In the genomic region with DNA sequence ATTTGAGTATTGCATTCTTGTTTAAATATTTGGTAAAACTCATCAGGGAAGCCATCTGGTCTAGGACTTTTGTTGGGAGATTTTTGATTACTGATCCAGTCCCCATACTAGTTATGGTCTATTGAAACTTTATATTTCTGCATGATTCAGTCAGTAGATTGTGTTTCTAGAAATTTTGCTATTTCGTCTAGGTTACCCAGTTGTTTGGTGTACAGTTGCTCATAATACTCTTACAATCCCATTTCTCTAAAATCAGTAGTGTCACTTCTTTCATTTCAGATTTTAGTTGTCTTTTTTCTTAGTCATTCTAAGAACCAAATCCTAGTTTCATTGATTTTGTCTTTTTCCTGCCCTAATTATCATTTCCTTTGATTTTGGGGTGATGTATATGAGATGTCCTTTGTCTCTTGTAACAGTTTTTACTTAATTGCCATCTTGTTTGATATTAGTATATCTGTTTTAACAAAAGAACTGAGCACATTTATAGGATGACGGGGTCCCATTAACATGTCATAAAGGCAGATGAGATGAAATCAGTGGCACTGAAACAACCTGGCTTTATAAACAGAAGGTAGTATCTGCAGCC, we compare ENCODE assay signal across 2 cellular contexts.
TF ChIP-seq lines count a peak whose summit lies in the region.

No MANE protein-coding gene starts in this region.

TF ChIP-seq in K562, 482 proteins besides CTCF, POLR2A, EP300 and RAD21 (continues in another document):
- no peak for TF ChIP-seq ZNF274 (IDR thresholded peaks at IDR 0.05; ENCODE audit: borderline replicate concordance, low read depth, low read length)
- TF ChIP-seq, protein P1, sequence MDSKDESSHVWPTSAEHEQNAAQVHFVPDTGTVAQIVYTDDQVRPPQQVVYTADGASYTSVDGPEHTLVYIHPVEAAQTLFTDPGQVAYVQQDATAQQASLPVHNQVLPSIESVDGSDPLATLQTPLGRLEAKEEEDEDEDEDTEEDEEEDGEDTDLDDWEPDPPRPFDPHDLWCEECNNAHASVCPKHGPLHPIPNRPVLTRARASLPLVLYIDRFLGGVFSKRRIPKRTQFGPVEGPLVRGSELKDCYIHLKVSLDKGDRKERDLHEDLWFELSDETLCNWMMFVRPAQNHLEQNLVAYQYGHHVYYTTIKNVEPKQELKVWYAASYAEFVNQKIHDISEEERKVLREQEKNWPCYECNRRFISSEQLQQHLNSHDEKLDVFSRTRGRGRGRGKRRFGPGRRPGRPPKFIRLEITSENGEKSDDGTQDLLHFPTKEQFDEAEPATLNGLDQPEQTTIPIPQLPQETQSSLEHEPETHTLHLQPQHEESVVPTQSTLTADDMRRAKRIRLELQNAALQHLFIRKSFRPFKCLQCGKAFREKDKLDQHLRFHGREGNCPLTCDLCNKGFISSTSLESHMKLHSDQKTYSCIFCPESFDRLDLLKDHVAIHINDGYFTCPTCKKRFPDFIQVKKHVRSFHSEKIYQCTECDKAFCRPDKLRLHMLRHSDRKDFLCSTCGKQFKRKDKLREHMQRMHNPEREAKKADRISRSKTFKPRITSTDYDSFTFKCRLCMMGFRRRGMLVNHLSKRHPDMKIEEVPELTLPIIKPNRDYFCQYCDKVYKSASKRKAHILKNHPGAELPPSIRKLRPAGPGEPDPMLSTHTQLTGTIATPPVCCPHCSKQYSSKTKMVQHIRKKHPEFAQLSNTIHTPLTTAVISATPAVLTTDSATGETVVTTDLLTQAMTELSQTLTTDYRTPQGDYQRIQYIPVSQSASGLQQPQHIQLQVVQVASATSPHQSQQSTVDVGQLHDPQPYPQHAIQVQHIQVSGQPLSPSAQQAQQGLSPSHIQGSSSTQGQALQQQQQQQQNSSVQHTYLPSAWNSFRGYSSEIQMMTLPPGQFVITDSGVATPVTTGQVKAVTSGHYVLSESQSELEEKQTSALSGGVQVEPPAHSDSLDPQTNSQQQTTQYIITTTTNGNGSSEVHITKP (IDR thresholded peaks at IDR 0.05; ENCODE audit: partially characterized antibody): no peak
- TF ChIP-seq, protein P2, sequence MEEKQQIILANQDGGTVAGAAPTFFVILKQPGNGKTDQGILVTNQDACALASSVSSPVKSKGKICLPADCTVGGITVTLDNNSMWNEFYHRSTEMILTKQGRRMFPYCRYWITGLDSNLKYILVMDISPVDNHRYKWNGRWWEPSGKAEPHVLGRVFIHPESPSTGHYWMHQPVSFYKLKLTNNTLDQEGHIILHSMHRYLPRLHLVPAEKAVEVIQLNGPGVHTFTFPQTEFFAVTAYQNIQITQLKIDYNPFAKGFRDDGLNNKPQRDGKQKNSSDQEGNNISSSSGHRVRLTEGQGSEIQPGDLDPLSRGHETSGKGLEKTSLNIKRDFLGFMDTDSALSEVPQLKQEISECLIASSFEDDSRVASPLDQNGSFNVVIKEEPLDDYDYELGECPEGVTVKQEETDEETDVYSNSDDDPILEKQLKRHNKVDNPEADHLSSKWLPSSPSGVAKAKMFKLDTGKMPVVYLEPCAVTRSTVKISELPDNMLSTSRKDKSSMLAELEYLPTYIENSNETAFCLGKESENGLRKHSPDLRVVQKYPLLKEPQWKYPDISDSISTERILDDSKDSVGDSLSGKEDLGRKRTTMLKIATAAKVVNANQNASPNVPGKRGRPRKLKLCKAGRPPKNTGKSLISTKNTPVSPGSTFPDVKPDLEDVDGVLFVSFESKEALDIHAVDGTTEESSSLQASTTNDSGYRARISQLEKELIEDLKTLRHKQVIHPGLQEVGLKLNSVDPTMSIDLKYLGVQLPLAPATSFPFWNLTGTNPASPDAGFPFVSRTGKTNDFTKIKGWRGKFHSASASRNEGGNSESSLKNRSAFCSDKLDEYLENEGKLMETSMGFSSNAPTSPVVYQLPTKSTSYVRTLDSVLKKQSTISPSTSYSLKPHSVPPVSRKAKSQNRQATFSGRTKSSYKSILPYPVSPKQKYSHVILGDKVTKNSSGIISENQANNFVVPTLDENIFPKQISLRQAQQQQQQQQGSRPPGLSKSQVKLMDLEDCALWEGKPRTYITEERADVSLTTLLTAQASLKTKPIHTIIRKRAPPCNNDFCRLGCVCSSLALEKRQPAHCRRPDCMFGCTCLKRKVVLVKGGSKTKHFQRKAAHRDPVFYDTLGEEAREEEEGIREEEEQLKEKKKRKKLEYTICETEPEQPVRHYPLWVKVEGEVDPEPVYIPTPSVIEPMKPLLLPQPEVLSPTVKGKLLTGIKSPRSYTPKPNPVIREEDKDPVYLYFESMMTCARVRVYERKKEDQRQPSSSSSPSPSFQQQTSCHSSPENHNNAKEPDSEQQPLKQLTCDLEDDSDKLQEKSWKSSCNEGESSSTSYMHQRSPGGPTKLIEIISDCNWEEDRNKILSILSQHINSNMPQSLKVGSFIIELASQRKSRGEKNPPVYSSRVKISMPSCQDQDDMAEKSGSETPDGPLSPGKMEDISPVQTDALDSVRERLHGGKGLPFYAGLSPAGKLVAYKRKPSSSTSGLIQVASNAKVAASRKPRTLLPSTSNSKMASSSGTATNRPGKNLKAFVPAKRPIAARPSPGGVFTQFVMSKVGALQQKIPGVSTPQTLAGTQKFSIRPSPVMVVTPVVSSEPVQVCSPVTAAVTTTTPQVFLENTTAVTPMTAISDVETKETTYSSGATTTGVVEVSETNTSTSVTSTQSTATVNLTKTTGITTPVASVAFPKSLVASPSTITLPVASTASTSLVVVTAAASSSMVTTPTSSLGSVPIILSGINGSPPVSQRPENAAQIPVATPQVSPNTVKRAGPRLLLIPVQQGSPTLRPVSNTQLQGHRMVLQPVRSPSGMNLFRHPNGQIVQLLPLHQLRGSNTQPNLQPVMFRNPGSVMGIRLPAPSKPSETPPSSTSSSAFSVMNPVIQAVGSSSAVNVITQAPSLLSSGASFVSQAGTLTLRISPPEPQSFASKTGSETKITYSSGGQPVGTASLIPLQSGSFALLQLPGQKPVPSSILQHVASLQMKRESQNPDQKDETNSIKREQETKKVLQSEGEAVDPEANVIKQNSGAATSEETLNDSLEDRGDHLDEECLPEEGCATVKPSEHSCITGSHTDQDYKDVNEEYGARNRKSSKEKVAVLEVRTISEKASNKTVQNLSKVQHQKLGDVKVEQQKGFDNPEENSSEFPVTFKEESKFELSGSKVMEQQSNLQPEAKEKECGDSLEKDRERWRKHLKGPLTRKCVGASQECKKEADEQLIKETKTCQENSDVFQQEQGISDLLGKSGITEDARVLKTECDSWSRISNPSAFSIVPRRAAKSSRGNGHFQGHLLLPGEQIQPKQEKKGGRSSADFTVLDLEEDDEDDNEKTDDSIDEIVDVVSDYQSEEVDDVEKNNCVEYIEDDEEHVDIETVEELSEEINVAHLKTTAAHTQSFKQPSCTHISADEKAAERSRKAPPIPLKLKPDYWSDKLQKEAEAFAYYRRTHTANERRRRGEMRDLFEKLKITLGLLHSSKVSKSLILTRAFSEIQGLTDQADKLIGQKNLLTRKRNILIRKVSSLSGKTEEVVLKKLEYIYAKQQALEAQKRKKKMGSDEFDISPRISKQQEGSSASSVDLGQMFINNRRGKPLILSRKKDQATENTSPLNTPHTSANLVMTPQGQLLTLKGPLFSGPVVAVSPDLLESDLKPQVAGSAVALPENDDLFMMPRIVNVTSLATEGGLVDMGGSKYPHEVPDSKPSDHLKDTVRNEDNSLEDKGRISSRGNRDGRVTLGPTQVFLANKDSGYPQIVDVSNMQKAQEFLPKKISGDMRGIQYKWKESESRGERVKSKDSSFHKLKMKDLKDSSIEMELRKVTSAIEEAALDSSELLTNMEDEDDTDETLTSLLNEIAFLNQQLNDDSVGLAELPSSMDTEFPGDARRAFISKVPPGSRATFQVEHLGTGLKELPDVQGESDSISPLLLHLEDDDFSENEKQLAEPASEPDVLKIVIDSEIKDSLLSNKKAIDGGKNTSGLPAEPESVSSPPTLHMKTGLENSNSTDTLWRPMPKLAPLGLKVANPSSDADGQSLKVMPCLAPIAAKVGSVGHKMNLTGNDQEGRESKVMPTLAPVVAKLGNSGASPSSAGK (IDR thresholded peaks at IDR 0.05): no peak
- no peak for TF ChIP-seq ZNF133 (CRISPR knock-in tag; IDR thresholded peaks at IDR 0.05)
- no peak for TF ChIP-seq PHB (CRISPR knock-in tag; IDR thresholded peaks at IDR 0.05)

TF ChIP-seq in SK-N-SH, 30 proteins besides CTCF, POLR2A, EP300 and RAD21:
- TF ChIP-seq NFIC (IDR thresholded peaks at IDR 0.05; ENCODE audit: borderline replicate concordance) (no peak), TEAD4 (IDR thresholded peaks at IDR 0.05; ENCODE audit: borderline replicate concordance, insufficient read depth) (no peak), TCF12 (IDR thresholded peaks at IDR 0.05) (no peak), EZH2phosphoT487 (IDR thresholded peaks at IDR 0.05; ENCODE audit: borderline replicate concordance, low read depth) (no peak), MXI1 (IDR thresholded peaks at IDR 0.05; ENCODE audit: low read depth, low read length) (no peak), FOXJ3 (CRISPR knock-in tag; IDR thresholded peaks at IDR 0.05) (no peak), GATA2 (CRISPR knock-in tag; IDR thresholded peaks at IDR 0.05) (no peak), RFX5 (IDR thresholded peaks at IDR 0.05; ENCODE audit: low read length) (no peak), JUND (IDR thresholded peaks at IDR 0.05) (no peak), SMC3 (IDR thresholded peaks at IDR 0.05; ENCODE audit: low read depth, low read length) (no peak), GABPA (IDR thresholded peaks at IDR 0.05; ENCODE audit: low read depth) (no peak), RCOR1 (IDR thresholded peaks at IDR 0.05; ENCODE audit: low read length) (no peak), SIN3A (IDR thresholded peaks at IDR 0.05; ENCODE audit: borderline replicate concordance, low read depth, low read length) (no peak), FOXM1 (IDR thresholded peaks at IDR 0.05; ENCODE audit: low read depth) (no peak)
- TF ChIP-seq, protein P3, sequence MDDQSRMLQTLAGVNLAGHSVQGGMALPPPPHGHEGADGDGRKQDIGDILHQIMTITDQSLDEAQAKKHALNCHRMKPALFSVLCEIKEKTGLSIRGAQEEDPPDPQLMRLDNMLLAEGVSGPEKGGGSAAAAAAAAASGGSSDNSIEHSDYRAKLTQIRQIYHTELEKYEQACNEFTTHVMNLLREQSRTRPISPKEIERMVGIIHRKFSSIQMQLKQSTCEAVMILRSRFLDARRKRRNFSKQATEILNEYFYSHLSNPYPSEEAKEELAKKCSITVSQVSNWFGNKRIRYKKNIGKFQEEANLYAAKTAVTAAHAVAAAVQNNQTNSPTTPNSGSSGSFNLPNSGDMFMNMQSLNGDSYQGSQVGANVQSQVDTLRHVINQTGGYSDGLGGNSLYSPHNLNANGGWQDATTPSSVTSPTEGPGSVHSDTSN (IDR thresholded peaks at IDR 0.05): no peak
- TF ChIP-seq, protein P4, sequence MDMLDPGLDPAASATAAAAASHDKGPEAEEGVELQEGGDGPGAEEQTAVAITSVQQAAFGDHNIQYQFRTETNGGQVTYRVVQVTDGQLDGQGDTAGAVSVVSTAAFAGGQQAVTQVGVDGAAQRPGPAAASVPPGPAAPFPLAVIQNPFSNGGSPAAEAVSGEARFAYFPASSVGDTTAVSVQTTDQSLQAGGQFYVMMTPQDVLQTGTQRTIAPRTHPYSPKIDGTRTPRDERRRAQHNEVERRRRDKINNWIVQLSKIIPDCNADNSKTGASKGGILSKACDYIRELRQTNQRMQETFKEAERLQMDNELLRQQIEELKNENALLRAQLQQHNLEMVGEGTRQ (IDR thresholded peaks at IDR 0.05; ENCODE audit: borderline replicate concordance, low read depth, low read length): no peak
- TF ChIP-seq, protein P5, sequence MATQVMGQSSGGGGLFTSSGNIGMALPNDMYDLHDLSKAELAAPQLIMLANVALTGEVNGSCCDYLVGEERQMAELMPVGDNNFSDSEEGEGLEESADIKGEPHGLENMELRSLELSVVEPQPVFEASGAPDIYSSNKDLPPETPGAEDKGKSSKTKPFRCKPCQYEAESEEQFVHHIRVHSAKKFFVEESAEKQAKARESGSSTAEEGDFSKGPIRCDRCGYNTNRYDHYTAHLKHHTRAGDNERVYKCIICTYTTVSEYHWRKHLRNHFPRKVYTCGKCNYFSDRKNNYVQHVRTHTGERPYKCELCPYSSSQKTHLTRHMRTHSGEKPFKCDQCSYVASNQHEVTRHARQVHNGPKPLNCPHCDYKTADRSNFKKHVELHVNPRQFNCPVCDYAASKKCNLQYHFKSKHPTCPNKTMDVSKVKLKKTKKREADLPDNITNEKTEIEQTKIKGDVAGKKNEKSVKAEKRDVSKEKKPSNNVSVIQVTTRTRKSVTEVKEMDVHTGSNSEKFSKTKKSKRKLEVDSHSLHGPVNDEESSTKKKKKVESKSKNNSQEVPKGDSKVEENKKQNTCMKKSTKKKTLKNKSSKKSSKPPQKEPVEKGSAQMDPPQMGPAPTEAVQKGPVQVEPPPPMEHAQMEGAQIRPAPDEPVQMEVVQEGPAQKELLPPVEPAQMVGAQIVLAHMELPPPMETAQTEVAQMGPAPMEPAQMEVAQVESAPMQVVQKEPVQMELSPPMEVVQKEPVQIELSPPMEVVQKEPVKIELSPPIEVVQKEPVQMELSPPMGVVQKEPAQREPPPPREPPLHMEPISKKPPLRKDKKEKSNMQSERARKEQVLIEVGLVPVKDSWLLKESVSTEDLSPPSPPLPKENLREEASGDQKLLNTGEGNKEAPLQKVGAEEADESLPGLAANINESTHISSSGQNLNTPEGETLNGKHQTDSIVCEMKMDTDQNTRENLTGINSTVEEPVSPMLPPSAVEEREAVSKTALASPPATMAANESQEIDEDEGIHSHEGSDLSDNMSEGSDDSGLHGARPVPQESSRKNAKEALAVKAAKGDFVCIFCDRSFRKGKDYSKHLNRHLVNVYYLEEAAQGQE (IDR thresholded peaks at IDR 0.05; ENCODE audit: low read depth, low read length): no peak
- TF ChIP-seq, protein P6, sequence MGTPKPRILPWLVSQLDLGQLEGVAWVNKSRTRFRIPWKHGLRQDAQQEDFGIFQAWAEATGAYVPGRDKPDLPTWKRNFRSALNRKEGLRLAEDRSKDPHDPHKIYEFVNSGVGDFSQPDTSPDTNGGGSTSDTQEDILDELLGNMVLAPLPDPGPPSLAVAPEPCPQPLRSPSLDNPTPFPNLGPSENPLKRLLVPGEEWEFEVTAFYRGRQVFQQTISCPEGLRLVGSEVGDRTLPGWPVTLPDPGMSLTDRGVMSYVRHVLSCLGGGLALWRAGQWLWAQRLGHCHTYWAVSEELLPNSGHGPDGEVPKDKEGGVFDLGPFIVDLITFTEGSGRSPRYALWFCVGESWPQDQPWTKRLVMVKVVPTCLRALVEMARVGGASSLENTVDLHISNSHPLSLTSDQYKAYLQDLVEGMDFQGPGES (IDR thresholded peaks at IDR 0.05; ENCODE audit: low read depth, low read length): no peak
- TF ChIP-seq, protein P7, sequence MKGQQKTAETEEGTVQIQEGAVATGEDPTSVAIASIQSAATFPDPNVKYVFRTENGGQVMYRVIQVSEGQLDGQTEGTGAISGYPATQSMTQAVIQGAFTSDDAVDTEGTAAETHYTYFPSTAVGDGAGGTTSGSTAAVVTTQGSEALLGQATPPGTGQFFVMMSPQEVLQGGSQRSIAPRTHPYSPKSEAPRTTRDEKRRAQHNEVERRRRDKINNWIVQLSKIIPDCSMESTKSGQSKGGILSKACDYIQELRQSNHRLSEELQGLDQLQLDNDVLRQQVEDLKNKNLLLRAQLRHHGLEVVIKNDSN (IDR thresholded peaks at IDR 0.05; ENCODE audit: borderline replicate concordance, low read depth): no peak
